Comparison of ENCODE assay signal across 20 cellular contexts in the genomic region with DNA sequence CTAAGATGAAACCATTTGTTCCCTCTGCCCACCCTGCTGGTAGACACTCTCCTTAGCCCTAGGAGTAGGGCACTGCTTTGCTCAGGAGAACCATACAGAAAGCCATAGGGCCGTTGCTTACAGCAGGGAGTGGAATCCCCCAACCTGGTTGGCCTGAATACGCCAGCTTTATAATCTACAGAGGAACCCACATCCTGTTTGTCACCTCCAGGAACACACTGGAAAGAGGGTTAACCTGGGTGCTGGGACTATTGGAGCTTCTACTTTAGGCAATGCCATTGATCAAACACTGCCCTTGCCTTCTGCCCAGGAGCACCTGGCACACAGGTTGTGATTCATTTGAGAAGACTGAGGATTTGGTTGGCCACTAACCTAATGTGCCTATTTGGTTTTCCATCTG.
DNase-seq lines count a peak whose midpoint lies in the region; ATAC-seq lines count a peak whose summit lies in the region.
"Had no signal": no experiment of that assay in that cellular context is flagged by ENCODE, and none has a peak within 500 bp of the region (broad histone marks: within the 10 kb centered on the region; RNA-seq: fewer than 3 reads in every experiment).

No MANE protein-coding gene starts in this region.

- H3K27me3 Mint-ChIP-seq in activated CD4-positive, alpha-beta T cell treated with anti-CD3 and anti-CD28 coated beads for 36 hours: peaks cover 3% of the 10 kb centered on the region
- peaks cover 23% of the 10 kb centered on the region for H3K27me3 Mint-ChIP-seq in stimulated activated naive CD8-positive, alpha-beta T cell treated with anti-CD3 and anti-CD28 coated beads, Interleukin-15, amount 100 ng/mL, for 72 hours
- H3K27me3 Mint-ChIP-seq in activated T-helper 17 cell treated with anti-CD3 and anti-CD28 coated beads, Interleukin-2, amount 50 U/mL, for 72 hours: peaks cover 13% of the 10 kb centered on the region
- H3K27me3 Mint-ChIP-seq in naive thymus-derived CD4-positive, alpha-beta T cell: peaks cover 8 to 16% (median 11%) of the 10 kb centered on the region in 5 donors

- H3K9me3 ChIP-seq in naive thymus-derived CD4-positive, alpha-beta T cell (ENCODE audit: control insufficient read depth in 2 of 3, low read length in 3 of 3): no peaks in the 10 kb centered on the region
- H3K9me3 ChIP-seq: BLaER1 had no signal

- no peak overlapping the region for H3K4me3 Mint-ChIP-seq in activated CD4-positive, alpha-beta T cell treated with anti-CD3 and anti-CD28 coated beads for 36 hours
- H3K4me3 Mint-ChIP-seq in stimulated activated naive CD8-positive, alpha-beta T cell treated with anti-CD3 and anti-CD28 coated beads, Interleukin-15, amount 100 ng/mL, for 72 hours: no peak overlapping the region
- H3K4me3 Mint-ChIP-seq in activated T-helper 17 cell treated with anti-CD3 and anti-CD28 coated beads, Interleukin-2, amount 50 U/mL, for 72 hours: no peak overlapping the region
- no peak overlapping the region for H3K4me3 Mint-ChIP-seq in naive thymus-derived CD4-positive, alpha-beta T cell
- H3K4me3 Mint-ChIP-seq: CD4-positive, CD25-positive, alpha-beta regulatory T cell had no signal

- no peak overlapping the region for H3K27ac ChIP-seq in naive thymus-derived CD4-positive, alpha-beta T cell (ENCODE audit: low read depth, low read length)
- H3K27ac ChIP-seq: BLaER1, KMS-11 had no signal

- CTCF ChIA-PET in activated CD4-positive, alpha-beta T cell treated with anti-CD3 and anti-CD28 coated beads for 36 hours (lab: Charles Lee): no interaction called here
- CTCF ChIA-PET in naive thymus-derived CD4-positive, alpha-beta T cell (lab: Charles Lee): interaction anchor here (0.7 kb wide), 1 partner anchor 8 kb away, joined by 3 read pairs; no protein-coding TSS in a partner anchor

- no peaks in the 10 kb centered on the region for H3K4me1 ChIP-seq in naive thymus-derived CD4-positive, alpha-beta T cell (ENCODE audit: control insufficient read depth in 2 of 2, insufficient read depth in 2 of 2, low read length in 2 of 2)

- intact Hi-C loops in activated CD4-positive, alpha-beta T cell treated with anti-CD3 and anti-CD28 coated beads for 36 hours (cut with DNase I, micrococcal nuclease): no loop called here
- intact Hi-C loops in naive thymus-derived CD4-positive, alpha-beta T cell (cut with micrococcal nuclease): no loop called here

- H3K4me3 ChIP-seq in naive thymus-derived CD4-positive, alpha-beta T cell (ENCODE audit: low read length): no peak overlapping the region
- H3K4me3 ChIP-seq: BLaER1 had no signal

- POLR2A ChIA-PET in activated CD4-positive, alpha-beta T cell treated with anti-CD3 and anti-CD28 coated beads for 36 hours (lab: Charles Lee): interaction anchor here (0.5 to 0.6 kb wide), 2 partner anchors 11 to 607 kb away, joined by 3 to 4 read pairs; no protein-coding TSS in a partner anchor
- POLR2A ChIA-PET in naive thymus-derived CD4-positive, alpha-beta T cell (lab: Charles Lee): no interaction called here

- peak; percentile 60 for ATAC-seq in activated CD4-positive, alpha-beta T cell treated with anti-CD3 and anti-CD28 coated beads for 36 hours
- ATAC-seq in stimulated activated naive CD8-positive, alpha-beta T cell treated with anti-CD3 and anti-CD28 coated beads, Interleukin-15, amount 100 ng/mL, for 72 hours: peak; percentile 33
- no peak for ATAC-seq in stimulated activated naive CD8-positive, alpha-beta T cell treated with anti-CD3 and anti-CD28 coated beads, Interleukin-15, Interleukin-2, amounts not matched to agents 100 U/mL and 50 U/mL, for 24 hours
- ATAC-seq in activated T-helper 17 cell treated with anti-CD3 and anti-CD28 coated beads, Interleukin-2, amount 50 U/mL, for 72 hours (replicated peaks): peak; percentile 73
- ATAC-seq in naive thymus-derived CD4-positive, alpha-beta T cell: no peak
- ATAC-seq: PC-3 had no signal

- H3K36me3 Mint-ChIP-seq in activated CD4-positive, alpha-beta T cell treated with anti-CD3 and anti-CD28 coated beads for 36 hours (ENCODE audit: low read depth): no peaks in the 10 kb centered on the region
- H3K36me3 Mint-ChIP-seq in activated T-helper 17 cell treated with anti-CD3 and anti-CD28 coated beads, Interleukin-2, amount 50 U/mL, for 72 hours (ENCODE audit: low read depth): no peaks in the 10 kb centered on the region
- H3K36me3 Mint-ChIP-seq in naive thymus-derived CD4-positive, alpha-beta T cell: no peaks in the 10 kb centered on the region
- H3K36me3 Mint-ChIP-seq: CD4-positive, CD25-positive, alpha-beta regulatory T cell had no signal

- H3K4me1 Mint-ChIP-seq in activated CD4-positive, alpha-beta T cell treated with anti-CD3 and anti-CD28 coated beads for 36 hours: peaks cover 12% of the 10 kb centered on the region
- peaks cover 10% of the 10 kb centered on the region for H3K4me1 Mint-ChIP-seq in stimulated activated naive CD8-positive, alpha-beta T cell treated with anti-CD3 and anti-CD28 coated beads, Interleukin-15, amount 100 ng/mL, for 72 hours
- no peaks in the 10 kb centered on the region for H3K4me1 Mint-ChIP-seq in activated T-helper 17 cell treated with anti-CD3 and anti-CD28 coated beads, Interleukin-2, amount 50 U/mL, for 72 hours
- peaks cover 0 to 17% (median 14%) of the 10 kb centered on the region in 7 donors for H3K4me1 Mint-ChIP-seq in naive thymus-derived CD4-positive, alpha-beta T cell
- H3K4me1 Mint-ChIP-seq: CD4-positive, CD25-positive, alpha-beta regulatory T cell had no signal

- no peaks in the 10 kb centered on the region for H3K9me3 Mint-ChIP-seq in activated CD4-positive, alpha-beta T cell treated with anti-CD3 and anti-CD28 coated beads for 36 hours (ENCODE audit: low read depth)
- no peaks in the 10 kb centered on the region for H3K9me3 Mint-ChIP-seq in stimulated activated naive CD8-positive, alpha-beta T cell treated with anti-CD3 and anti-CD28 coated beads, Interleukin-15, amount 100 ng/mL, for 72 hours
- no peaks in the 10 kb centered on the region for H3K9me3 Mint-ChIP-seq in activated T-helper 17 cell treated with anti-CD3 and anti-CD28 coated beads, Interleukin-2, amount 50 U/mL, for 72 hours
- H3K9me3 Mint-ChIP-seq in naive thymus-derived CD4-positive, alpha-beta T cell: no peaks in the 10 kb centered on the region

- H3K27ac Mint-ChIP-seq in activated CD4-positive, alpha-beta T cell treated with anti-CD3 and anti-CD28 coated beads for 36 hours: no peak overlapping the region
- H3K27ac Mint-ChIP-seq in stimulated activated naive CD8-positive, alpha-beta T cell treated with anti-CD3 and anti-CD28 coated beads, Interleukin-15, amount 100 ng/mL, for 72 hours: no peak overlapping the region
- no peak overlapping the region for H3K27ac Mint-ChIP-seq in activated T-helper 17 cell treated with anti-CD3 and anti-CD28 coated beads, Interleukin-2, amount 50 U/mL, for 72 hours
- H3K27ac Mint-ChIP-seq in naive thymus-derived CD4-positive, alpha-beta T cell: no peak overlapping the region
- H3K27ac Mint-ChIP-seq: CD4-positive, CD25-positive, alpha-beta regulatory T cell had no signal

- no peaks in the 10 kb centered on the region for H3K36me3 ChIP-seq in naive thymus-derived CD4-positive, alpha-beta T cell (ENCODE audit: control insufficient read depth in 2 of 3, insufficient read depth in 3 of 3, low read length in 3 of 3)
- H3K36me3 ChIP-seq: BLaER1 had no signal

- H3K27me3 ChIP-seq in naive thymus-derived CD4-positive, alpha-beta T cell (ENCODE audit: control insufficient read depth in 2 of 2, insufficient read depth in 2 of 2, low read length in 2 of 2): no peaks in the 10 kb centered on the region
- H3K27me3 ChIP-seq: BLaER1 had no signal

- DNase-seq in activated CD4-positive, alpha-beta T cell treated with anti-CD3 and anti-CD28 coated beads for 36 hours: peak; percentile 10
- no peak for DNase-seq in activated CD4-positive, alpha-beta T cell treated with anti-CD3 and anti-CD28 coated beads, Interleukin-2, amount 50 U/mL, for 1 hour
- DNase-seq in stimulated activated naive CD8-positive, alpha-beta T cell treated with anti-CD3 and anti-CD28 coated beads, Interleukin-15, amount 100 ng/mL, for 72 hours: no peak
- DNase-seq in stimulated activated naive CD8-positive, alpha-beta T cell treated with anti-CD3 and anti-CD28 coated beads, Interleukin-15, Interleukin-2, amounts not matched to agents 100 U/mL and 50 U/mL, for 24 hours: no peak
- DNase-seq in NCI-H774 (lab: John Stamatoyannopoulos, UW): no peak
- no peak for DNase-seq in naive thymus-derived CD4-positive, alpha-beta T cell
- DNase-seq: GF-D8; IMR-90; NCI-H1048; NCI-H1417; NCI-H1694; NCI-H2029 treated with DMSO at 0.1 percent for 48 hours; NCI-H69; NK-92 treated with Interleukin-12 subunit alpha and Interleukin-12 subunit beta, amount 100 ng/mL, for 24 hours; PC-3; SK-N-SH had no signal

Comparison
In these comparisons a context has a peak if more than half of its experiments do, and no peak if none do; other contexts are left out.
1. ATAC-seq: peak in activated CD4-positive, alpha-beta T cell treated with anti-CD3 and anti-CD28 coated beads for 36 hours (single experiment), stimulated activated naive CD8-positive, alpha-beta T cell treated with anti-CD3 and anti-CD28 coated beads, Interleukin-15, amount 100 ng/mL, for 72 hours (single experiment) and activated T-helper 17 cell treated with anti-CD3 and anti-CD28 coated beads, Interleukin-2, amount 50 U/mL, for 72 hours (single experiment); none in stimulated activated naive CD8-positive, alpha-beta T cell treated with anti-CD3 and anti-CD28 coated beads, Interleukin-15, Interleukin-2, amounts not matched to agents 100 U/mL and 50 U/mL, for 24 hours (single experiment) and naive thymus-derived CD4-positive, alpha-beta T cell (single experiment).